In the genomic region with DNA sequence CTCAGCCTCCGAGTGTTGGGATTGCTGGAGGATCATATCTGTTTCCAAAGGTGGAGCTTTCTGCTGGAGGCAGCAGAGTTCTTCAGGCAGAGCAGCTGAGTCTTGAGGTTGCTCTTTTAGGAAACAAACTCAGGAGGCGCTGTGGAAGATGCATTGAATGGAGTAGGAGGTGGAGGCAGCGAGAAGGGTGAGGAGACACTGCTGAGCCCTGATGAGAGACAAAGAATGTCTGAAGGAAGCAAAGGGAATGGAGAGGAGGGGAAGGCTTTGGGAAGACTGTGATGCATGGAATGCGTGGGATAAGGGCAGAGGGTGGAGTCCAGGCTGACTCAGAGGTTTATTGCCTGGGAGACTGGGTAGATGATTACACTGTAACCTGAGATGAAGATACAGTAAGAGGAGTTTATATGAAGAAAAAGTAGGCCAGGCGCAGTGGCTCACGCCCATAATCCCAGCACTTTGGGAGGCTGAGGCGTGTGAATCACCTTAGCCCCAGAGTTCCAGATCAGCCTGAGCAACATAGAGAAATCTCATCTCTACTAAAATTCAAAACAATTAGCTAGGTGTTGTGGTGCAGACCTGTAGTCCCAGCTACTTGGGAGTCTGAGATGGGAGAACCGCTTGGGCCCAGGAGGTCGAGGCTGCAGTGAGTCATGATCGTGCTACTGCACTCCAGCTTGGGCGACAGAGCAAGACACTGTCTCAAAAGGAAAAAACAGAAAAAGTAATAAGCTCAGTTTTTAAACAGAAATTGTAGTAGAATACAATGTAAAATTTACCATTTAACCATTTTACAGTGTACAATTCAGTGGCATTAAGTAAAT, we compare ENCODE assay signal across 8 cellular contexts. TPM values are rescaled to one million over a fixed set of nuclear protein-coding genes. Genes with fewer than 3 reads are reported as not detected.
A peak's percentile ranks its signal among the peaks of the same experiment; 100 is the strongest.
DNase-seq lines count a peak whose midpoint lies in the region; ATAC-seq and TF ChIP-seq lines count a peak whose summit lies in the region.

No MANE protein-coding gene starts in this region.

- POLR2A ChIA-PET in A673 (lab: Charles Lee; ENCODE audit: low non-redundant PET) = no interaction called here

- H3K27me3 ChIP-seq in A673 (replicated peaks; ENCODE audit: insufficient read depth, low read depth, low read length, poor library complexity) = no peaks in the 10 kb centered on the region
- no peaks in the 10 kb centered on the region for H3K27me3 ChIP-seq in heart left ventricle

- CTCF ChIA-PET in A673 (lab: Charles Lee) = no interaction called here

- H3K4me1 ChIP-seq in A673 (ENCODE audit: insufficient read depth, low read length, poor library complexity, severe bottlenecking) (peaks cover 12% of the 10 kb centered on the region), heart left ventricle (no peaks in the 10 kb centered on the region)

- peak; percentile 58 to 97 (median 76) for ATAC-seq in heart left ventricle

- TF ChIP-seq CTCF in A673 (conservative IDR thresholded peaks at IDR 0.05; ENCODE audit: low read depth, low read length) = peak; percentile 44
- TF ChIP-seq CTCF in heart left ventricle (IDR thresholded peaks at IDR 0.05) = no peak

- H3K4me3 ChIP-seq in A673 (ENCODE audit: low read depth, low read length, poor library complexity, severe bottlenecking) (no peak overlapping the region), heart left ventricle (no peak overlapping the region), skin epidermis (no peak overlapping the region)

- H3K9me3 ChIP-seq in A673 (ENCODE audit: low read depth, low read length, poor library complexity, severe bottlenecking) (no peaks in the 10 kb centered on the region), heart left ventricle (no peaks in the 10 kb centered on the region)

- 66 to 70% (median 66%) methylated on average over 11 of the region's 11 CpGs for WGBS in heart left ventricle, 4 donors

- TF ChIP-seq POLR2A in heart left ventricle (IDR thresholded peaks at IDR 0.05) = no peak

- DNase-seq in A673 (ENCODE audit: low spot score) (peak; percentile 80), HT-29 (ENCODE audit: low spot score) (peak; percentile 95), SK-N-DZ (ENCODE audit: low spot score) (peak; percentile 52), heart left ventricle (no peak), T-helper 9 cell (no peak), NCI-H2081 treated with DMSO at 0.1 percent for 48 hours (lab: John Stamatoyannopoulos, UW) (no peak)
- no peak for DNase-seq in stimulated activated CD4-positive, alpha-beta T cell treated with anti-CD3 and anti-CD28 coated beads, Interleukin-1b, Interleukin-23, amount 100 ng/mL, for 48 hours

- H3K27ac ChIP-seq in A673 (ENCODE audit: low read depth, low read length, poor library complexity, severe bottlenecking) (no peak overlapping the region), heart left ventricle (peak overlapping the region in 3 of 12 donors; percentile 2 to 24 (median 4)), skin epidermis (peak overlapping the region in 20 of 21 experiments; percentile 18 to 83 (median 66))

- BruUV-seq in A673 (replicated peaks; lab: Mats Ljungman, UMichigan) = no TSS peak

- intact Hi-C loops in A673 (cut with micrococcal nuclease; ENCODE audit: unreplicated experiment) (no loop called here), heart left ventricle (cut with DNase I) (loop anchor here in 2 of 10 donors (5.0 to 10.0 kb wide), 2 partner anchors 52 to 59 kb away; no protein-coding TSS in a partner anchor)

- H3K36me3 ChIP-seq in A673 (ENCODE audit: insufficient read depth, low read length, poor library complexity, severe bottlenecking) (no peaks in the 10 kb centered on the region), heart left ventricle (no peaks in the 10 kb centered on the region)

RNA-seq across cellular contexts. Expression of gene TMEM219, which starts 17.8 kb away (rescaled TPM):
- total RNA-seq in A673 (2021) = 48.3 and 52.7 TPM in 2 replicates
- 103 and 110 TPM in 2 replicates for total RNA-seq in HT-29 (2014; rRNA removed; shearing (Covaris generic))
- polyA plus RNA-seq in SK-N-DZ (2014; cell fraction: cytosol; rRNA removed) = 93.4 and 99.9 TPM in 2 replicates
- polyA plus RNA-seq in SK-N-DZ (2014; cell fraction: nucleus; rRNA removed) = 81.7 and 93.0 TPM in 2 replicates
- 100 to 1,000 TPM in 2 of 9 donors, 10 to 100 TPM in 7; 58.9 to 121 (median 69.8) TPM for total RNA-seq in heart left ventricle
- polyA plus RNA-seq in heart left ventricle = 10 to 100 TPM; 66.6 to 72.3 TPM

RNA-seq across cellular contexts. Expression of gene KCTD13, which starts 18.0 kb away (rescaled TPM):
- total RNA-seq in A673 (2021) (32.4 and 33.3 TPM in 2 replicates), heart left ventricle (1 to 10 TPM; 3.6 to 9.1 (median 7.2) TPM)
- total RNA-seq in HT-29 (2014; rRNA removed; shearing (Covaris generic)) = 20.4 and 25.9 TPM in 2 replicates
- 18.2 and 20.0 TPM in 2 replicates for polyA plus RNA-seq in SK-N-DZ (2014; cell fraction: cytosol; rRNA removed)
- polyA plus RNA-seq in SK-N-DZ (2014; cell fraction: nucleus; rRNA removed) = 14.0 and 27.9 TPM in 2 replicates
- polyA plus RNA-seq in heart left ventricle = 1 to 10 TPM; 3.6 to 5.0 TPM

RNA-seq across cellular contexts. Expression of gene TAOK2, which starts 29.6 kb away (rescaled TPM):
- total RNA-seq in A673 (2021) (49.9 and 50.2 TPM in 2 replicates), heart left ventricle (10 to 100 TPM; 29.5 to 47.9 (median 35.1) TPM)
- 56.5 and 56.8 TPM in 2 replicates for total RNA-seq in HT-29 (2014; rRNA removed; shearing (Covaris generic))
- 33.1 and 34.0 TPM in 2 replicates for polyA plus RNA-seq in SK-N-DZ (2014; cell fraction: cytosol; rRNA removed)
- 80.7 and 90.5 TPM in 2 replicates for polyA plus RNA-seq in SK-N-DZ (2014; cell fraction: nucleus; rRNA removed)
- polyA plus RNA-seq in heart left ventricle = 10 to 100 TPM; 36.3 to 37.8 TPM

RNA-seq across cellular contexts. Expression of gene ASPHD1, which starts 43.8 kb away (rescaled TPM):
- total RNA-seq in A673 (2021) (2.0 and 2.5 TPM in 2 replicates), heart left ventricle (1 to 10 TPM in 2 of 9 donors, under 1 TPM in 4, not detected in 3; 0.20 to 5.3 (median 0.65) TPM)
- total RNA-seq in HT-29 (2014; rRNA removed; shearing (Covaris generic)) = 19.5 and 24.0 TPM in 2 replicates
- polyA plus RNA-seq in SK-N-DZ (2014; cell fraction: cytosol; rRNA removed) = 25.6 and 27.1 TPM in 2 replicates
- polyA plus RNA-seq in SK-N-DZ (2014; cell fraction: nucleus; rRNA removed) = 21.7 and 27.5 TPM in 2 replicates
- polyA plus RNA-seq in heart left ventricle = under 1 TPM in 1 of 2 donors, not detected in 1; 0.54 TPM

RNA-seq across cellular contexts. Expression of gene SEZ6L2, which starts 44.7 kb away (rescaled TPM):
- total RNA-seq in A673 (2021) (7.0 and 9.1 TPM in 2 replicates), heart left ventricle (1 to 10 TPM in 5 of 9 donors, under 1 TPM in 3, not detected in 1; 0.16 to 8.9 (median 1.4) TPM)
- 12.3 and 17.8 TPM in 2 replicates for total RNA-seq in HT-29 (2014; rRNA removed; shearing (Covaris generic))
- polyA plus RNA-seq in SK-N-DZ (2014; cell fraction: cytosol; rRNA removed) = 53.8 and 60.2 TPM in 2 replicates
- 22.0 and 22.8 TPM in 2 replicates for polyA plus RNA-seq in SK-N-DZ (2014; cell fraction: nucleus; rRNA removed)
- under 1 TPM; 0.15 to 0.51 TPM for polyA plus RNA-seq in heart left ventricle

Comparison
In these comparisons a context has a peak if more than half of its experiments do, and no peak if none do; other contexts are left out.
1. DNase-seq: peak in A673 (single experiment), HT-29 (single experiment) and SK-N-DZ (single experiment); none in heart left ventricle (0 of 5), stimulated activated CD4-positive, alpha-beta T cell treated with anti-CD3 and anti-CD28 coated beads, Interleukin-1b, Interleukin-23, amount 100 ng/mL, for 48 hours (single experiment), T-helper 9 cell (single experiment) and NCI-H2081 treated with DMSO at 0.1 percent for 48 hours (single experiment).